In genomic region chr16:89887243-89887642, GRCh38 we compare ENCODE assay signal across 34 cellular contexts. TPM values are rescaled to one million over a fixed set of nuclear protein-coding genes. Genes with fewer than 3 reads are reported as not detected.
"Had no signal": no experiment of that assay in that cellular context is flagged by ENCODE, and none has a peak within 500 bp of the region (broad histone marks: within the 10 kb centered on the region; RNA-seq: fewer than 3 reads in every experiment).

No MANE protein-coding gene starts in this region.

- H3K4me1 ChIP-seq: breast epithelium, esophagus squamous epithelium had no signal

- H3K9me3 ChIP-seq: adrenal gland, breast epithelium, esophagus squamous epithelium, gastroesophageal sphincter had no signal

- DNase-seq: activated CD4-positive, alpha-beta memory T cell treated with anti-CD3 and anti-CD28 coated beads for 36 hours; activated CD4-positive, alpha-beta T cell treated with anti-CD3 and anti-CD28 coated beads for 36 hours; activated CD4-positive, alpha-beta T cell treated with anti-CD3 and anti-CD28 coated beads, Interleukin-2, amount 10 ng/mL, durations not matched to agents 24 days and 14 days; activated CD4-positive, CD25-positive, alpha-beta regulatory T cell; activated CD4-positive, CD25-positive, alpha-beta regulatory T cell treated with anti-CD3 and anti-CD28 coated beads, Interleukin-2, amount 50 U/mL, for 72 hours; activated CD8-positive, alpha-beta memory T cell treated with anti-CD3 and anti-CD28 coated beads, Interleukin-2, amount 10 ng/mL, durations not matched to agents 7 days and 5 days; activated CD8-positive, alpha-beta memory T cell treated with anti-CD3 and anti-CD28 coated beads, Interleukin-2, amount 50 U/mL, for 4 hours; activated CD8-positive, alpha-beta T cell treated with anti-CD3 and anti-CD28 coated beads, Interleukin-2, amount 10 ng/mL, durations not matched to agents 7 days and 5 days; activated effector memory CD4-positive, alpha-beta T cell treated with anti-CD3 and anti-CD28 coated beads, Interleukin-2, amount 50 U/mL, for 16 hours; activated naive CD4-positive, alpha-beta T cell treated with anti-CD3 and anti-CD28 coated beads for 36 hours; activated naive CD8-positive, alpha-beta T cell treated with anti-CD3 and anti-CD28 coated beads for 36 hours; activated naive CD8-positive, alpha-beta T cell treated with anti-CD3 and anti-CD28 coated beads, Interleukin-2, amount 50 U/mL, for 24 hours; activated T-cell treated with anti-CD3 and anti-CD28 coated beads, Interleukin-2, amount 50 U/mL, for 1 hour; activated T-cell treated with anti-CD3 and anti-CD28 coated beads, Interleukin-2, amount 50 U/mL, for 48 hours; adrenal gland; amygdala; aorta; central memory CD4-positive, alpha-beta T cell; dorsolateral prefrontal cortex; effector memory CD4-positive, alpha-beta T cell; esophagus squamous epithelium; foreskin melanocyte; hippocampal formation; T-helper 2 cell had no signal

- H3K4me3 Mint-ChIP-seq: activated CD4-positive, alpha-beta memory T cell treated with anti-CD3 and anti-CD28 coated beads for 36 hours; activated CD4-positive, alpha-beta T cell treated with anti-CD3 and anti-CD28 coated beads for 36 hours; activated CD4-positive, alpha-beta T cell treated with anti-CD3 and anti-CD28 coated beads, Interleukin-2, amount 10 ng/mL, durations not matched to agents 24 days and 14 days; activated CD8-positive, alpha-beta memory T cell treated with anti-CD3 and anti-CD28 coated beads, Interleukin-2, amount 10 ng/mL, durations not matched to agents 7 days and 5 days; activated CD8-positive, alpha-beta T cell treated with anti-CD3 and anti-CD28 coated beads, Interleukin-2, amount 10 ng/mL, durations not matched to agents 7 days and 5 days; activated naive CD4-positive, alpha-beta T cell treated with anti-CD3 and anti-CD28 coated beads for 36 hours; activated naive CD4-positive, alpha-beta T cell treated with anti-CD3 and anti-CD28 coated beads, Interleukin-2, amount 50 U/mL, for 24 hours; activated naive CD8-positive, alpha-beta T cell treated with anti-CD3 and anti-CD28 coated beads for 36 hours; activated naive CD8-positive, alpha-beta T cell treated with anti-CD3 and anti-CD28 coated beads, Interleukin-2, amount 50 U/mL, for 24 hours; activated T-helper 1 cell treated with anti-CD3 and anti-CD28 coated beads, Interleukin-12 subunit alpha, Interleukin-12 subunit beta, Interleukin-2, Interleukin-4 antibody, amounts not matched to agents 30 ng/mL and 10 ng/mL and 1 ng/mL, durations not matched to agents 14 hours and 24 hours and 36 hours; brain; dendritic cell treated with granulocyte-macrophage colony-stimulating factor and Interleukin-4, amounts not matched to agents 40 ng/mL and 50 ng/mL, for 4 days had no signal

- H3K27me3 ChIP-seq: adrenal gland, breast epithelium, cardiac muscle cell, dorsolateral prefrontal cortex, esophagus squamous epithelium, gastroesophageal sphincter had no signal

- H3K27ac Mint-ChIP-seq: activated CD4-positive, alpha-beta memory T cell treated with anti-CD3 and anti-CD28 coated beads for 36 hours; activated CD4-positive, alpha-beta T cell treated with anti-CD3 and anti-CD28 coated beads for 36 hours; activated CD4-positive, alpha-beta T cell treated with anti-CD3 and anti-CD28 coated beads, Interleukin-2, amount 10 ng/mL, durations not matched to agents 24 days and 14 days; activated CD8-positive, alpha-beta memory T cell treated with anti-CD3 and anti-CD28 coated beads, Interleukin-2, amount 10 ng/mL, durations not matched to agents 7 days and 5 days; activated CD8-positive, alpha-beta T cell treated with anti-CD3 and anti-CD28 coated beads, Interleukin-2, amount 10 ng/mL, durations not matched to agents 7 days and 5 days; activated naive CD4-positive, alpha-beta T cell treated with anti-CD3 and anti-CD28 coated beads for 36 hours; activated naive CD4-positive, alpha-beta T cell treated with anti-CD3 and anti-CD28 coated beads, Interleukin-2, amount 50 U/mL, for 24 hours; activated naive CD8-positive, alpha-beta T cell treated with anti-CD3 and anti-CD28 coated beads for 36 hours; activated naive CD8-positive, alpha-beta T cell treated with anti-CD3 and anti-CD28 coated beads, Interleukin-2, amount 50 U/mL, for 24 hours; activated T-helper 1 cell treated with anti-CD3 and anti-CD28 coated beads, Interleukin-12 subunit alpha, Interleukin-12 subunit beta, Interleukin-2, Interleukin-4 antibody, amounts not matched to agents 30 ng/mL and 10 ng/mL and 1 ng/mL, durations not matched to agents 14 hours and 24 hours and 36 hours; activated T-helper 2 cell treated with anti-CD3 and anti-CD28 coated beads, Interferon-gamma antibody, Interleukin-2, Interleukin-4, amounts not matched to agents 10 μg/mL and 5 μg/mL and 100 μg/mL, durations not matched to agents 14 hours and 24 hours and 36 hours; brain; dendritic cell treated with granulocyte-macrophage colony-stimulating factor and Interleukin-4, amounts not matched to agents 40 ng/mL and 50 ng/mL, for 4 days had no signal

- H3K4me1 Mint-ChIP-seq: brain had no signal

- H3K27me3 Mint-ChIP-seq: activated CD4-positive, alpha-beta memory T cell treated with anti-CD3 and anti-CD28 coated beads for 36 hours; activated CD4-positive, alpha-beta T cell treated with anti-CD3 and anti-CD28 coated beads for 36 hours; activated CD4-positive, alpha-beta T cell treated with anti-CD3 and anti-CD28 coated beads, Interleukin-2, amount 10 ng/mL, durations not matched to agents 24 days and 14 days; activated CD8-positive, alpha-beta memory T cell treated with anti-CD3 and anti-CD28 coated beads, Interleukin-2, amount 10 ng/mL, durations not matched to agents 7 days and 5 days; activated naive CD4-positive, alpha-beta T cell treated with anti-CD3 and anti-CD28 coated beads, Interleukin-2, amount 50 U/mL, for 24 hours; activated naive CD8-positive, alpha-beta T cell treated with anti-CD3 and anti-CD28 coated beads for 36 hours; activated naive CD8-positive, alpha-beta T cell treated with anti-CD3 and anti-CD28 coated beads, Interleukin-2, amount 50 U/mL, for 24 hours; brain; dendritic cell treated with granulocyte-macrophage colony-stimulating factor and Interleukin-4, amounts not matched to agents 40 ng/mL and 50 ng/mL, for 4 days had no signal

- ATAC-seq: activated CD4-positive, alpha-beta T cell treated with anti-CD3 and anti-CD28 coated beads for 36 hours; activated CD8-positive, alpha-beta memory T cell treated with anti-CD3 and anti-CD28 coated beads, Interleukin-2, amount 10 ng/mL, durations not matched to agents 7 days and 5 days; activated CD8-positive, alpha-beta T cell treated with anti-CD3 and anti-CD28 coated beads, Interleukin-2, amount 10 ng/mL, durations not matched to agents 7 days and 5 days; activated naive CD8-positive, alpha-beta T cell treated with anti-CD3 and anti-CD28 coated beads, Interleukin-2, amount 50 U/mL, for 24 hours; gastroesophageal sphincter had no signal

- H3K9me3 Mint-ChIP-seq: activated CD4-positive, alpha-beta memory T cell treated with anti-CD3 and anti-CD28 coated beads for 36 hours; activated CD4-positive, alpha-beta T cell treated with anti-CD3 and anti-CD28 coated beads, Interleukin-2, amount 10 ng/mL, durations not matched to agents 24 days and 14 days; activated naive CD4-positive, alpha-beta T cell treated with anti-CD3 and anti-CD28 coated beads for 36 hours; activated naive CD4-positive, alpha-beta T cell treated with anti-CD3 and anti-CD28 coated beads, Interleukin-2, amount 50 U/mL, for 24 hours; activated naive CD8-positive, alpha-beta T cell treated with anti-CD3 and anti-CD28 coated beads for 36 hours; activated naive CD8-positive, alpha-beta T cell treated with anti-CD3 and anti-CD28 coated beads, Interleukin-2, amount 50 U/mL, for 24 hours; activated T-helper 1 cell treated with anti-CD3 and anti-CD28 coated beads, Interleukin-12 subunit alpha, Interleukin-12 subunit beta, Interleukin-2, Interleukin-4 antibody, amounts not matched to agents 30 ng/mL and 10 ng/mL and 1 ng/mL, durations not matched to agents 14 hours and 24 hours and 36 hours; activated T-helper 2 cell treated with anti-CD3 and anti-CD28 coated beads, Interferon-gamma antibody, Interleukin-2, Interleukin-4, amounts not matched to agents 10 μg/mL and 5 μg/mL and 100 μg/mL, durations not matched to agents 14 hours and 24 hours and 36 hours; brain; dendritic cell treated with granulocyte-macrophage colony-stimulating factor and Interleukin-4, amounts not matched to agents 40 ng/mL and 50 ng/mL, for 4 days had no signal

- H3K27ac ChIP-seq: breast epithelium, cardiac muscle cell, coronary artery, dorsolateral prefrontal cortex, epithelial cell of prostate, esophagus squamous epithelium, gastroesophageal sphincter had no signal

- H3K4me3 ChIP-seq: adrenal gland, breast epithelium, cardiac muscle cell, coronary artery, dorsolateral prefrontal cortex, esophagus squamous epithelium, gastroesophageal sphincter had no signal

RNA-seq across cellular contexts. Expression of gene TUBB3, which starts 35.9 kb away (rescaled TPM):
- total RNA-seq: activated naive CD8-positive, alpha-beta T cell treated with anti-CD3 and anti-CD28 coated beads for 36 hours had no signal
